Comparison of ENCODE assay signal across 25 cellular contexts in the genomic region with DNA sequence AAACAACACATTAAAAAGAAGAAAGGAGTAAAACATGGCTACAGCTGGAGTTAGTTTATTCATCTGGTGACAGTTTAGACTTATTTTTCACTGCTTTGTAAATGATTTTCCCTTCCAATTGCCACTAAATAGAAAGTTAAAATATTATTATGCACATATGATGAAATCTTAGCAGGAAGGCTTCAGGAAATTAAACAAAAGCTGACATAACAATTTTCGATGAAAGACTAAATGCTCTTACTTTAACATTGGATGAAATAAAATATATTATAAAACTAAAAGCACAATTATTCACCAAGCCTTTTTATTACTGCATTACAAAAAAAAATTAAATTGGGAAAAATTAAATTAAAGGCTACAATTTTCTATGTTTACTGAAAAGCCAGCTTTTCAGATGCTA.
"Had no signal": no experiment of that assay in that cellular context is flagged by ENCODE, and none has a peak within 500 bp of the region (broad histone marks: within the 10 kb centered on the region; RNA-seq: fewer than 3 reads in every experiment).

No MANE protein-coding gene starts in this region.

- H3K27ac ChIP-seq: coronary artery, dorsolateral prefrontal cortex, epithelial cell of prostate, esophagus squamous epithelium, gastrocnemius medialis, heart right ventricle, left lung, lower lobe of right lung had no signal

- FAIRE-seq: colon, islet of Langerhans, keratinocyte had no signal

- ATAC-seq: esophagus mucosa, gastrocnemius medialis, heart right ventricle, left cardiac atrium, left lung, left ventricle myocardium superior, lower lobe of right lung, mucosa of descending colon had no signal

- H3K27me3 ChIP-seq: esophagus squamous epithelium, gastrocnemius medialis, heart right ventricle, left lung had no signal

- H3K4me1 ChIP-seq: esophagus squamous epithelium, gastrocnemius medialis, heart right ventricle, left lung, lower lobe of right lung had no signal

- H3K4me3 ChIP-seq: coronary artery, dorsolateral prefrontal cortex, esophagus squamous epithelium, gastrocnemius medialis, heart right ventricle, left lung, lower lobe of right lung, mucosa of descending colon had no signal

- H3K36me3 ChIP-seq: esophagus squamous epithelium, gastrocnemius medialis, heart right ventricle, left lung, lower lobe of right lung had no signal

- H3K9me3 ChIP-seq: esophagus squamous epithelium, gastrocnemius medialis, heart right ventricle, left lung, lower lobe of right lung, mucosa of descending colon had no signal

- DNase-seq: dermis blood vessel endothelial cell; dorsolateral prefrontal cortex; effector CD4-positive, alpha-beta T cell; effector memory CD4-positive, alpha-beta T cell; erythroblast; esophagus squamous epithelium; foreskin fibroblast; foreskin melanocyte; gastrocnemius medialis; glutamatergic neuron; heart right ventricle; hippocampal formation; left cardiac atrium; left lung; left ventricle myocardium superior; lower lobe of right lung; mesenchymal stem cell; mucosa of descending colon; naive B cell had no signal
